ENCODE assay signal across 1 cellular context in the genomic region with DNA sequence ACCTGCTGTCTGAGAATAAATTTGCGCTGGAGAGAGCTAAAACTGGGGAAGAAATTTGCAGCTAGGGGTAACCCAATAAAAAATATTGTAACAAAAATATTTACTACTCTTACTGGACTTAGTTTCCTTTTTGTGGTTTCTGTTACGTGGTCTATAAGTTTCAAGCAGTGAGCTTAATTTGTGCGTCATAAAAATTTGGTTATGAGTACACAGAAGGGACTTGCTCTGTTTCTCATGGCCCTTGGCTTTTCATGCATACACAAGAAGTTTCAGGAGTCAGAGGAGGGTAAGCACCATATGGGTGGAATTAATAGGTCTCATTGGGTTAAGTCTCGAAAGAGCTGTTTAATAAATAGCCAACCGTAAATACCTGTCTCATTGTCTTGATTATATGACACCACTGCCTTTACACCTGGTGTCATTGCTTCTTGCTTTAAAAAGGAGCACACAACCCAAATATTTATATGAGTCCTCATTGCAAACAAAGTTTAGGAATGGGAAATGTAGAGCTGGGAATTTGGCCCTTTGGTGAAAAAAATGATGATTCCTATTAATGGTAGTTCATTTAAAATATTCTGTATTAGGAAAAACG.
TF ChIP-seq lines count a peak whose summit lies in the region.

No MANE protein-coding gene starts in this region.

TF ChIP-seq in WTC11, 78 proteins besides CTCF, POLR2A, EP300 and RAD21 (continued from another document):
- TF ChIP-seq ZNF396 (CRISPR knock-in tag; IDR thresholded peaks at IDR 0.05; ENCODE audit: borderline replicate concordance): no peak
- TF ChIP-seq ZNF317 (CRISPR knock-in tag; IDR thresholded peaks at IDR 0.05; ENCODE audit: borderline replicate concordance, low read depth): no peak
TF ChIP-seq in WTC11: peak in this region for 0.
